1 cellular context compared by ENCODE assay signal in genomic region chr1:180133193-180133592, GRCh38.
TF ChIP-seq lines count a peak whose summit lies in the region.

No MANE protein-coding gene starts in this region.

TF ChIP-seq in liver, 16 proteins besides CTCF, POLR2A, EP300 and RAD21 (continued from another document):
- TF ChIP-seq REST (IDR thresholded peaks at IDR 0.05) (no peak), TAF1 (conservative IDR thresholded peaks at IDR 0.05) (no peak), FOXA2 (IDR thresholded peaks at IDR 0.05) (no peak), GABPA (IDR thresholded peaks at IDR 0.05 in 1 of 2, conservative IDR thresholded peaks at IDR 0.05 in 1 of 2) (no peak), SP1 (IDR thresholded peaks at IDR 0.05) (peak; percentile 69), EGR1 (IDR thresholded peaks at IDR 0.05; ENCODE audit: low read depth in 2 of 2) (no peak), HNF4A (conservative IDR thresholded peaks at IDR 0.05) (peak; percentile 78 to 88), YY1 (IDR thresholded peaks at IDR 0.05) (no peak), JUND (IDR thresholded peaks at IDR 0.05) (no peak), FOXA1 (IDR thresholded peaks at IDR 0.05) (no peak), HNF4G (IDR thresholded peaks at IDR 0.05) (peak; percentile 58)
- TF ChIP-seq, protein P1, sequence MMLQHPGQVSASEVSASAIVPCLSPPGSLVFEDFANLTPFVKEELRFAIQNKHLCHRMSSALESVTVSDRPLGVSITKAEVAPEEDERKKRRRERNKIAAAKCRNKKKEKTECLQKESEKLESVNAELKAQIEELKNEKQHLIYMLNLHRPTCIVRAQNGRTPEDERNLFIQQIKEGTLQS (IDR thresholded peaks at IDR 0.05) = no peak
- TF ChIP-seq, protein P2, sequence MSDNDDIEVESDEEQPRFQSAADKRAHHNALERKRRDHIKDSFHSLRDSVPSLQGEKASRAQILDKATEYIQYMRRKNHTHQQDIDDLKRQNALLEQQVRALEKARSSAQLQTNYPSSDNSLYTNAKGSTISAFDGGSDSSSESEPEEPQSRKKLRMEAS (IDR thresholded peaks at IDR 0.05) = no peak
